Comparison of ENCODE assay signal across 8 cellular contexts in genomic region chr21:45643021-45643980, GRCh38. TPM values are rescaled to one million over a fixed set of nuclear protein-coding genes. Genes with fewer than 3 reads are reported as not detected.
DNase-seq lines count a peak whose midpoint lies in the region; ATAC-seq and TF ChIP-seq lines count a peak whose summit lies in the region.

Gene PCBP3 (plus strand): TSS chr21:45643725. CDS start chr21:45850086, 206,361 bp downstream.

- peaks cover 27% of the 10 kb centered on the region for H3K4me1 Mint-ChIP-seq in GM23338
- H3K4me1 Mint-ChIP-seq in activated naive CD8-positive, alpha-beta T cell treated with anti-CD3 and anti-CD28 coated beads for 36 hours, result peaks cover 13% of the 10 kb centered on the region

- DNase-seq in DMS53 treated with DMSO at 0.1 percent for 48 hours (lab: John Stamatoyannopoulos, UW; ENCODE audit: unreplicated experiment) (peak; percentile 72), GM23338 (ENCODE audit: low spot score) (peak; percentile 99), MV-4-11 (lab: John Stamatoyannopoulos, UW) (peak; percentile 89), SW480 (ENCODE audit: low spot score) (peak; percentile 97), cardiac septum (ENCODE audit: low spot score) (peak; percentile 99), pons (ENCODE audit: low spot score) (peak; percentile 92), tibial artery (peak; percentile 89 to 94)
- DNase-seq in activated naive CD8-positive, alpha-beta T cell treated with anti-CD3 and anti-CD28 coated beads for 36 hours, result peak; percentile 93

- H3K4me3 ChIP-seq in GM23338 (peak within 1 kb of the TSS; percentile 67), tibial artery (peak within 1 kb of the TSS; percentile 43 to 54)

- no peaks in the 10 kb centered on the region for H3K36me3 ChIP-seq in GM23338 (ENCODE audit: insufficient read depth)
- no peaks in the 10 kb centered on the region for H3K36me3 ChIP-seq in tibial artery

- peak within 1 kb of the TSS; percentile 85 for H3K4me2 ChIP-seq in GM23338

- peaks cover 5% of the 10 kb centered on the region; the same call in 1 of the 2 replicates for H3K79me2 ChIP-seq in GM23338 (replicated peaks; ENCODE audit: insufficient read depth)

- no peaks in the 10 kb centered on the region; the same call in 1 of the 3 replicates for H3K9me3 Mint-ChIP-seq in GM23338
- peaks cover 2% of the 10 kb centered on the region for H3K9me3 Mint-ChIP-seq in activated naive CD8-positive, alpha-beta T cell treated with anti-CD3 and anti-CD28 coated beads for 36 hours

- H3K9me3 ChIP-seq in tibial artery, result no peaks in the 10 kb centered on the region

- no peak within 1 kb of the TSS for H3K27ac ChIP-seq in GM23338 (ENCODE audit: low read depth)
- no peak within 1 kb of the TSS for H3K27ac ChIP-seq in tibial artery

- H3K4me1 ChIP-seq in GM23338 (ENCODE audit: insufficient read depth), result peaks cover 12% of the 10 kb centered on the region
- peaks cover 0 to 31% (median 11%) of the 10 kb centered on the region in 4 donors for H3K4me1 ChIP-seq in tibial artery

- no peak within 1 kb of the TSS for H3K27ac Mint-ChIP-seq in GM23338
- no peak within 1 kb of the TSS for H3K27ac Mint-ChIP-seq in activated naive CD8-positive, alpha-beta T cell treated with anti-CD3 and anti-CD28 coated beads for 36 hours

- H3K9me2 ChIP-seq in GM23338 (ENCODE audit: insufficient read depth), result 0 out of 2 replicates have a peak, but pooled peaks cover 3% of the 10 kb centered on the region

- 0 out of 2 replicates have a peak, but pooled peaks cover 7% of the 10 kb centered on the region for H3F3A ChIP-seq in GM23338 (replicated peaks; ENCODE audit: low read depth)

- ATAC-seq in GM23338, result peak; percentile 68

- peaks cover 24% of the 10 kb centered on the region; the same call in 1 of the 2 replicates for H4K20me1 ChIP-seq in GM23338 (replicated peaks; ENCODE audit: insufficient read depth)

- peaks cover 25% of the 10 kb centered on the region for H3K27me3 Mint-ChIP-seq in GM23338 (ENCODE audit: insufficient read depth, low read depth, poor library complexity)
- H3K27me3 Mint-ChIP-seq in activated naive CD8-positive, alpha-beta T cell treated with anti-CD3 and anti-CD28 coated beads for 36 hours, result peaks cover 40% of the 10 kb centered on the region

- H3K36me3 Mint-ChIP-seq in GM23338 (ENCODE audit: low read depth), result no peaks in the 10 kb centered on the region
- H3K36me3 Mint-ChIP-seq in activated naive CD8-positive, alpha-beta T cell treated with anti-CD3 and anti-CD28 coated beads for 36 hours, result no peaks in the 10 kb centered on the region

- H2AFZ ChIP-seq in GM23338, result 0 out of 2 replicates have a peak within 1 kb of the TSS, but pooled peaks have one; percentile 72

- H3K27me3 ChIP-seq in GM23338 (ENCODE audit: insufficient read depth) (peaks cover 31% of the 10 kb centered on the region), tibial artery (peaks cover 0 to 81% of the 10 kb centered on the region in 2 donors)

- H3K4me3 Mint-ChIP-seq in GM23338, result peak within 1 kb of the TSS; percentile 85
- peak within 1 kb of the TSS; percentile 67 for H3K4me3 Mint-ChIP-seq in activated naive CD8-positive, alpha-beta T cell treated with anti-CD3 and anti-CD28 coated beads for 36 hours

- intact Hi-C loops in cardiac septum (cut with DNase I), result no loop called here
- intact Hi-C loops in tibial artery (cut with DNase I; ENCODE audit: low total_unique reads), result no loop called here

- TF ChIP-seq CTCF in GM23338 (conservative IDR thresholded peaks at IDR 0.05; ENCODE audit: low read depth in 2 of 2) (no peak), tibial artery (IDR thresholded peaks at IDR 0.05) (no peak)

TF ChIP-seq in GM23338, 12 proteins besides CTCF, POLR2A, EP300 and RAD21:
- peak; percentile 40 for TF ChIP-seq STAT1 (IDR thresholded peaks at IDR 0.05; ENCODE audit: unreplicated experiment)
- TF ChIP-seq POLR2AphosphoS5 (IDR thresholded peaks at IDR 0.05; ENCODE audit: low read depth), result peak; percentile 53; the same call in 1 of the 2 replicates
- no peak for TF ChIP-seq ZNF462 (CRISPR knock-in tag; IDR thresholded peaks at IDR 0.05)

RNA-seq across cellular contexts. Expression of gene PCBP3, which starts in this region (rescaled TPM):
- total RNA-seq in GM23338 (2014; rRNA removed; shearing (Covaris generic)), result 7.8 and 9.1 TPM in 2 replicates
- 6.5 and 7.1 TPM in 2 replicates for polyA plus RNA-seq in GM23338 (2016; fragmentation: Nextera tagmentation; extraction: Ambion mirVana)
- 1 to 10 TPM in 1 of 2 experiments, under 1 TPM in 1; 0.66 to 1.3 TPM for total RNA-seq in activated naive CD8-positive, alpha-beta T cell treated with anti-CD3 and anti-CD28 coated beads for 36 hours
- 4.9 TPM for total RNA-seq in cardiac septum
